ENCODE assay signal across 11 cellular contexts in the genomic region with DNA sequence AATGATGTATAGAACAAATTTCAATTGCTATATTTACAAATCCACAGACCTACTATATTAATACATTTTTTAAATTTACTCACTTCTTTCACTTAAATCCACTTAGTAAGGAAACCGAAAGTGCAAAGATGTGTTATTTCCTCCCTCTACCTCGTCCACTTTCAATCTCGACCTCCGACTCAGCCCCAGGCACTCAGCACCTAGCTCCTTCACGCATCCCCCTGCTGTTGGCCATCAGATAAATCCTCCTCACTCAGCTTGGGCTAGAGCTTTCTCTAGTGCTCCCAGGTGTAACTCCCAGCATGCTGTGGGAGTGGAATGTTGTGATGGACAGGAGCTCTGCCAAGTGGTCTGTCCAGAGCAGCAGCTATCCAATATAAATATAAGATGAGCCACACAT. TPM values are rescaled to one million over a fixed set of nuclear protein-coding genes. Genes with fewer than 3 reads are reported as not detected.
DNase-seq lines count a peak whose midpoint lies in the region; ATAC-seq, FAIRE-seq and TF ChIP-seq lines count a peak whose summit lies in the region.
"Had no signal": no experiment of that assay in that cellular context is flagged by ENCODE, and none has a peak within 500 bp of the region (broad histone marks: within the 10 kb centered on the region; RNA-seq: fewer than 3 reads in every experiment).

No MANE protein-coding gene starts in this region.

- peaks cover 10% of the 10 kb centered on the region for H3K4me1 Mint-ChIP-seq in activated CD8-positive, alpha-beta memory T cell treated with anti-CD3 and anti-CD28 coated beads, Interleukin-2, amount 10 ng/mL, durations not matched to agents 7 days and 5 days
- peaks cover 7% of the 10 kb centered on the region for H3K4me1 Mint-ChIP-seq in stimulated activated memory B cell treated with anti-CD40 and anti-IgM and Interleukin-4, amounts not matched to agents 10 μg/mL and 1 μg/mL and 100 μg/mL, for 72 hours

- no peaks in the 10 kb centered on the region for H3K27me3 Mint-ChIP-seq in activated CD8-positive, alpha-beta memory T cell treated with anti-CD3 and anti-CD28 coated beads, Interleukin-2, amount 10 ng/mL, durations not matched to agents 7 days and 5 days
- no peaks in the 10 kb centered on the region for H3K27me3 Mint-ChIP-seq in stimulated activated memory B cell treated with anti-CD40 and anti-IgM and Interleukin-4, amounts not matched to agents 10 μg/mL and 1 μg/mL and 100 μg/mL, for 72 hours
- H3K27me3 Mint-ChIP-seq: dendritic cell treated with granulocyte-macrophage colony-stimulating factor and Interleukin-4, amounts not matched to agents 40 ng/mL and 50 ng/mL, for 4 days had no signal

- peak overlapping the region; percentile 52 for H3K4me3 Mint-ChIP-seq in activated CD8-positive, alpha-beta memory T cell treated with anti-CD3 and anti-CD28 coated beads, Interleukin-2, amount 10 ng/mL, durations not matched to agents 7 days and 5 days
- H3K4me3 Mint-ChIP-seq in stimulated activated memory B cell treated with anti-CD40 and anti-IgM and Interleukin-4, amounts not matched to agents 10 μg/mL and 1 μg/mL and 100 μg/mL, for 72 hours: peak overlapping the region; percentile 57
- H3K4me3 Mint-ChIP-seq: dendritic cell treated with granulocyte-macrophage colony-stimulating factor and Interleukin-4, amounts not matched to agents 40 ng/mL and 50 ng/mL, for 4 days had no signal

- intact Hi-C loops in pancreas (cut with DNase I): no loop called here

- TF ChIP-seq CTCF in pancreas (IDR thresholded peaks at IDR 0.05): no peak

- no peaks in the 10 kb centered on the region for H3K36me3 ChIP-seq in pancreas

- CTCF ChIA-PET in activated CD8-positive, alpha-beta memory T cell treated with anti-CD3 and anti-CD28 coated beads, Interleukin-2, amount 10 ng/mL, durations not matched to agents 7 days and 5 days (lab: Charles Lee): interaction anchor here (1.6 to 1.7 kb wide), 2 partner anchors 20 to 24 kb away, joined by 3 to 4 read pairs; no protein-coding TSS in a partner anchor

- no peaks in the 10 kb centered on the region for H3K27me3 ChIP-seq in pancreas

- no peaks in the 10 kb centered on the region for H3K9me3 Mint-ChIP-seq in activated CD8-positive, alpha-beta memory T cell treated with anti-CD3 and anti-CD28 coated beads, Interleukin-2, amount 10 ng/mL, durations not matched to agents 7 days and 5 days (ENCODE audit: low read depth)
- H3K9me3 Mint-ChIP-seq in stimulated activated memory B cell treated with anti-CD40 and anti-IgM and Interleukin-4, amounts not matched to agents 10 μg/mL and 1 μg/mL and 100 μg/mL, for 72 hours: no peaks in the 10 kb centered on the region
- H3K9me3 Mint-ChIP-seq: dendritic cell treated with granulocyte-macrophage colony-stimulating factor and Interleukin-4, amounts not matched to agents 40 ng/mL and 50 ng/mL, for 4 days had no signal

- peak; percentile 81 for ATAC-seq in activated CD8-positive, alpha-beta memory T cell treated with anti-CD3 and anti-CD28 coated beads, Interleukin-2, amount 10 ng/mL, durations not matched to agents 7 days and 5 days
- ATAC-seq in HG02623 (IDR thresholded peaks at IDR 0.05; ENCODE audit: unreplicated experiment) (peak; percentile 87), HG03575 (IDR thresholded peaks at IDR 0.05; ENCODE audit: extremely low read depth, insufficient number of reproducible peaks, low FRiP score, unreplicated experiment) (peak; percentile 77), pancreas (no peak)
- ATAC-seq in stimulated activated memory B cell treated with anti-CD40 and anti-IgM and Interleukin-4, amounts not matched to agents 10 μg/mL and 1 μg/mL and 100 μg/mL, for 72 hours: no peak
- ATAC-seq: Panc1 had no signal

- H3K9me3 ChIP-seq in pancreas: no peaks in the 10 kb centered on the region

- H3K4me1 ChIP-seq in pancreas: no peaks in the 10 kb centered on the region
- H3K4me1 ChIP-seq: parathyroid adenoma had no signal

- 74 to 88% methylated on average over 5 of the region's 5 CpGs for WGBS in pancreas, 2 donors

- no peak overlapping the region for H3K4me3 ChIP-seq in pancreas

- no peak overlapping the region for H3K27ac Mint-ChIP-seq in activated CD8-positive, alpha-beta memory T cell treated with anti-CD3 and anti-CD28 coated beads, Interleukin-2, amount 10 ng/mL, durations not matched to agents 7 days and 5 days
- peak overlapping the region; percentile 47 for H3K27ac Mint-ChIP-seq in stimulated activated memory B cell treated with anti-CD40 and anti-IgM and Interleukin-4, amounts not matched to agents 10 μg/mL and 1 μg/mL and 100 μg/mL, for 72 hours
- H3K27ac Mint-ChIP-seq: dendritic cell treated with granulocyte-macrophage colony-stimulating factor and Interleukin-4, amounts not matched to agents 40 ng/mL and 50 ng/mL, for 4 days had no signal

- H3K36me3 Mint-ChIP-seq in activated CD8-positive, alpha-beta memory T cell treated with anti-CD3 and anti-CD28 coated beads, Interleukin-2, amount 10 ng/mL, durations not matched to agents 7 days and 5 days: no peaks in the 10 kb centered on the region
- H3K36me3 Mint-ChIP-seq in stimulated activated memory B cell treated with anti-CD40 and anti-IgM and Interleukin-4, amounts not matched to agents 10 μg/mL and 1 μg/mL and 100 μg/mL, for 72 hours: peaks cover 5% of the 10 kb centered on the region

- FAIRE-seq in pancreas (lab: Jason Lieb, UNC): no peak

- H3K27ac ChIP-seq in pancreas: no peak overlapping the region
- H3K27ac ChIP-seq: parathyroid adenoma had no signal

- DNase-seq in activated CD8-positive, alpha-beta memory T cell treated with anti-CD3 and anti-CD28 coated beads, Interleukin-2, amount 10 ng/mL, durations not matched to agents 7 days and 5 days: peak; percentile 55
- no peak for DNase-seq in activated CD8-positive, alpha-beta memory T cell treated with anti-CD3 and anti-CD28 coated beads, Interleukin-2, amount 50 U/mL, for 4 hours
- DNase-seq in AG08396 (ENCODE audit: low spot score) (no peak), NCI-H226 (no peak), pancreas (no peak)

RNA-seq across cellular contexts. Expression of a gene that starts 26.7 kb away (rescaled TPM):
- 1 to 10 TPM; 2.0 to 3.0 TPM for total RNA-seq in activated CD8-positive, alpha-beta memory T cell treated with anti-CD3 and anti-CD28 coated beads, Interleukin-2, amount 10 ng/mL, durations not matched to agents 7 days and 5 days
- 1 to 10 TPM in 3 of 6 donors, under 1 TPM in 3; 0.63 to 3.0 (median 0.97) TPM for total RNA-seq in pancreas
- polyA plus RNA-seq in pancreas: 1 to 10 TPM in 1 of 2 donors, under 1 TPM in 1; 0.49 to 1.3 TPM

RNA-seq across cellular contexts. Expression of a gene that starts 45.0 kb away (rescaled TPM):
- 10 to 100 TPM; 55.3 to 61.6 TPM for total RNA-seq in activated CD8-positive, alpha-beta memory T cell treated with anti-CD3 and anti-CD28 coated beads, Interleukin-2, amount 10 ng/mL, durations not matched to agents 7 days and 5 days
- 10 to 100 TPM; 23.2 to 41.4 (median 30.6) TPM for total RNA-seq in pancreas
- polyA plus RNA-seq in pancreas: 1 to 10 TPM; 7.0 to 8.5 TPM

Comparison
In these comparisons a context has a peak if more than half of its experiments do, and no peak if none do; other contexts are left out.
1. ATAC-seq: peak in activated CD8-positive, alpha-beta memory T cell treated with anti-CD3 and anti-CD28 coated beads, Interleukin-2, amount 10 ng/mL, durations not matched to agents 7 days and 5 days (single experiment), HG02623 (single experiment) and HG03575 (single experiment); none in stimulated activated memory B cell treated with anti-CD40 and anti-IgM and Interleukin-4, amounts not matched to agents 10 μg/mL and 1 μg/mL and 100 μg/mL, for 72 hours (single experiment) and pancreas (0 of 4).